Comparison of ENCODE assay signal across 1 cellular context in the genomic region with DNA sequence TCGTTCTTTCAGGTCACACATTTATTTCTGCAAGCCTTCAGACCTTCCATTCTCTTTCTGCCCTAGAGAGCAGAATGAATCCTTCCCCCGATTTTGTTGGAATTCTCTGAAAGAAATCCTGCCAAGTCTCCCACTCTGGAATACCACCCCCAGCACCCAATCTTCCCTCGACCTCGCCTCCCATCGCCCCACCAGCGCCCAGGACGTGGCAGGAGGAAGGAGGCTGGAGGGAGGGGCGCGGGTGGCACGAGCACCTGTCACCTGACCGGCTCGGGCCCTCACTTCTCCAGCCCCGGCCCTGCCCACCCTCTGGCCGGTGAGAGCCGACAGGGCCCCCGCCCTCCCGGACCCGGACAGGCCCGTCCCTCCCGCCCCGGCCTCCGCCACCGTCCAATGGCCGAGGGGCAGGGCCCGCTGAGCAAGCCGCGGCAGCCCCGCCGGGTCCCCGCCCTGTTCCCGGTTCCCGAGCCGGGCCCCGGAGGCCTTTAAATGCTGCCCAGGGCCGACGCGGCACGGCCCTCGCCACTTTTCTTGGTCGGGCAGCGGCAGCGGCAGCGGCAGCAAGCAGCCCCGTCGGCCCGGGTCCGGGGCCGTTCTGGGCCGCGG.
TF ChIP-seq lines count a peak whose summit lies in the region.

A gene (plus strand): TSS at position 453 of the 606 bp plus-strand sequence. CDS start 384 bp downstream, outside the sequence.

TF ChIP-seq in HEK293, 187 proteins besides CTCF, POLR2A, EP300 and RAD21 (continued from another document):
- TF ChIP-seq, protein P1, sequence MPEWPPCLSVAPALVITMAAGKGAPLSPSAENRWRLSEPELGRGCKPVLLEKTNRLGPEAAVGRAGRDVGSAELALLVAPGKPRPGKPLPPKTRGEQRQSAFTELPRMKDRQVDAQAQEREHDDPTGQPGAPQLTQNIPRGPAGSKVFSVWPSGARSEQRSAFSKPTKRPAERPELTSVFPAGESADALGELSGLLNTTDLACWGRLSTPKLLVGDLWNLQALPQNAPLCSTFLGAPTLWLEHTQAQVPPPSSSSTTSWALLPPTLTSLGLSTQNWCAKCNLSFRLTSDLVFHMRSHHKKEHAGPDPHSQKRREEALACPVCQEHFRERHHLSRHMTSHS (tag by site-specific recombination; IDR thresholded peaks at IDR 0.05) = no peak
- TF ChIP-seq, protein P2, sequence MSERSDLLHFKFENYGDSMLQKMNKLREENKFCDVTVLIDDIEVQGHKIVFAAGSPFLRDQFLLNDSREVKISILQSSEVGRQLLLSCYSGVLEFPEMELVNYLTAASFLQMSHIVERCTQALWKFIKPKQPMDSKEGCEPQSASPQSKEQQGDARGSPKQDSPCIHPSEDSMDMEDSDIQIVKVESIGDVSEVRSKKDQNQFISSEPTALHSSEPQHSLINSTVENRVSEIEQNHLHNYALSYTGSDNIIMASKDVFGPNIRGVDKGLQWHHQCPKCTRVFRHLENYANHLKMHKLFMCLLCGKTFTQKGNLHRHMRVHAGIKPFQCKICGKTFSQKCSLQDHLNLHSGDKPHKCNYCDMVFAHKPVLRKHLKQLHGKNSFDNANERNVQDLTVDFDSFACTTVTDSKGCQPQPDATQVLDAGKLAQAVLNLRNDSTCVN (tag by site-specific recombination; optimal IDR thresholded peaks at IDR 0.05) = peak; percentile 13
- peak; percentile 45 for TF ChIP-seq SP3 (tag by site-specific recombination; IDR thresholded peaks at IDR 0.05)
